ENCODE assay signal across 1 cellular context in genomic region chr17:46106966-46107644, GRCh38.
TF ChIP-seq lines count a peak whose summit lies in the region.

No MANE protein-coding gene starts in this region.

TF ChIP-seq in SK-N-SH, 30 proteins besides CTCF, POLR2A, EP300 and RAD21 (continued from another document):
- TF ChIP-seq REST (IDR thresholded peaks at IDR 0.05; ENCODE audit: low read depth, low read length) (no peak), EZH2phosphoT487 (IDR thresholded peaks at IDR 0.05; ENCODE audit: borderline replicate concordance, low read depth) (no peak), NRF1 (IDR thresholded peaks at IDR 0.05; ENCODE audit: low read depth, low read length) (no peak), PBX3 (IDR thresholded peaks at IDR 0.05) (no peak), GATA2 (CRISPR knock-in tag; IDR thresholded peaks at IDR 0.05) (no peak), YY1 (IDR thresholded peaks at IDR 0.05; ENCODE audit: low read depth) (no peak), JUND (IDR thresholded peaks at IDR 0.05) (no peak), FOXM1 (IDR thresholded peaks at IDR 0.05; ENCODE audit: low read depth) (no peak)
